6 cellular contexts compared by ENCODE assay signal in genomic region chr2:96557421-96557820, GRCh38. TPM values are rescaled to one million over a fixed set of nuclear protein-coding genes. Genes with fewer than 3 reads are reported as not detected.
"Had no signal": no experiment of that assay in that cellular context is flagged by ENCODE, and none has a peak within 500 bp of the region (broad histone marks: within the 10 kb centered on the region; RNA-seq: fewer than 3 reads in every experiment).

No MANE protein-coding gene starts in this region.

RNA-seq across cellular contexts. Expression of gene NEURL3, which starts 52.3 kb away (rescaled TPM):
- total RNA-seq: activated B cell treated with CpG ODN at 0.5 μM for 24 hours, esophagus squamous epithelium, left ventricle myocardium inferior, ovary, temporal lobe, urinary bladder had no signal
